19 cellular contexts compared by ENCODE assay signal in the genomic region with DNA sequence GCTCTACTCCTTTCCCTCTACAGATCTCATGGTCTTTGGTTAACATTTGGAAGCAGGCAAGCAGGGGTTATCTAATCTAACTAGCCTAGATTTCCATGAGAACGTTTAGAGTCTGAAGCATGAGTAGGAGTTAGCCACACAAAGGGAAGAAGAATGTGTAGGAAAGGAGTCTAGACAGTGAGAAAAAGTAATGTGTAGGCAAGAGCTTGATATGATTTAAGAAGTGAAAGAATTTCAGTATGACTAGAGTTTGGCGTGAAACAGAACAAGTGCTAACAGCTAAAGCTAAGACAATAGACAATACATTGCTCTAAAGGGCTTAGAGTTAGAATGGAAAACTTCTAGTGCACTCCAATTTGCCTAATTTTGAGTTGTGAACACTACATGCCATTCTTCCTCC. TPM values are rescaled to one million over a fixed set of nuclear protein-coding genes. Genes with fewer than 3 reads are reported as not detected.
DNase-seq lines count a peak whose midpoint lies in the region; ATAC-seq and TF ChIP-seq lines count a peak whose summit lies in the region.
"Had no signal": no experiment of that assay in that cellular context is flagged by ENCODE, and none has a peak within 500 bp of the region (broad histone marks: within the 10 kb centered on the region; RNA-seq: fewer than 3 reads in every experiment).

No MANE protein-coding gene starts in this region.

- H3K4me3 ChIP-seq in left lung = no peak overlapping the region
- H3K4me3 ChIP-seq: heart left ventricle, mucosa of descending colon, spleen had no signal

- no peak for TF ChIP-seq CTCF in left lung (IDR thresholded peaks at IDR 0.05)

- H3K4me1 ChIP-seq in left lung = no peaks in the 10 kb centered on the region
- H3K4me1 ChIP-seq: parathyroid adenoma, spleen had no signal

- no peaks in the 10 kb centered on the region for H3K27me3 ChIP-seq in left lung

- no peak overlapping the region for H3K27ac ChIP-seq in left lung
- H3K27ac ChIP-seq: C4-2B, heart left ventricle, parathyroid adenoma, spleen had no signal

- DNase-seq in left lung (no peak), GDM1 (lab: John Stamatoyannopoulos, UW) (no peak), NAMALWA (ENCODE audit: low spot score) (no peak), NCI-H1092 treated with DMSO at 0.1 percent for 48 hours (lab: John Stamatoyannopoulos, UW) (no peak)
- DNase-seq: H9, heart left ventricle, Karpas-422, mucosa of descending colon, NCI-H187 treated with DMSO at 0.1 percent for 48 hours, NCI-H526 treated with DMSO at 0.1 percent for 48 hours, spleen, T-cell had no signal

- no peaks in the 10 kb centered on the region for H3K36me3 ChIP-seq in left lung
- H3K36me3 ChIP-seq: heart left ventricle, spleen had no signal

- H3K9me3 ChIP-seq in left lung = no peaks in the 10 kb centered on the region
- H3K9me3 ChIP-seq: heart left ventricle, mucosa of descending colon, spleen had no signal

- ATAC-seq in GM19035 (IDR thresholded peaks at IDR 0.05; ENCODE audit: unreplicated experiment) (peak; percentile 89), HG02588 (IDR thresholded peaks at IDR 0.05; ENCODE audit: unreplicated experiment) (peak; percentile 84), HG03378 (IDR thresholded peaks at IDR 0.05; ENCODE audit: unreplicated experiment) (peak; percentile 71), left lung (peak; percentile 23), GM21619 (IDR thresholded peaks at IDR 0.05; ENCODE audit: unreplicated experiment) (no peak)
- ATAC-seq: activated CD4-positive, CD25-positive, alpha-beta regulatory T cell treated with anti-CD3 and anti-CD28 coated beads, Interleukin-2, amount 50 U/mL, for 24 hours; mucosa of descending colon; T-cell had no signal

- intact Hi-C loops in left lung (cut with DNase I) = no loop called here

RNA-seq across cellular contexts. Expression of gene CXCL8, which starts 10.8 kb away (rescaled TPM):
- total RNA-seq in left lung = 10 to 100 TPM; 12.3 to 80.4 TPM
- total RNA-seq: H9 had no signal
